ENCODE assay signal across 10 cellular contexts in the genomic region with DNA sequence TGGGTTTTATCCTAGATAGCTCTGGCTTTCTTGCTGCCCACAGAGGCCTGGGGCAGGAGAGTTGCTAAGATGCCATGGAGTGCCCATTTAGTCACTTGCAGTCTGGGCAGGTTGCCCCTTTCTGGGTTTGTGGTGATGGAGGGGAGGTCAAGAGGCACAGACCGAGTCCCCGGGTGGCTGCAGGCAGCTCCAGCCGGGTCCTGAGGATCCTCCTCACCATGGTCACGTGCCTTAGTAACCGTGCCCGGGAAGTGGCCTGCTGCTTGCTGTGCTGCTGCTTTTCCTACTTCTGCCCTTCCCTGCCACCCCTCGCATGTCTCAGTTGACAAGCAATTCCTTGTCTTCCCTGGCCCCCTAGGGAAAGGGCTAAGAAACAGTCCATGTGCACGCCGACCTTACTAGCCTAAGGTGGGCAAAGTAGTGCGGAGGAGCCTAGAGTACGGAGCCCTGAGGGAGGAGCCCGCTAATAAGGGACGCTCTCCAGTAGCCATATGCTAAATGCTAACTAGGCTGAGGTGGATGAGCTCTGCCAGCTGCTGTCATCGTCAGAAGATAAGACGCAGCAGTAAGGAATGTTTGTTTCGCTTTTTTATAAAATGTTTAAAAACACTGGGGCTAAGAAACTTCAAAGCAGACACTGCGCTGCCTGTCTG. TPM values are rescaled to one million over a fixed set of nuclear protein-coding genes. Genes with fewer than 3 reads are reported as not detected.
DNase-seq lines count a peak whose midpoint lies in the region; ATAC-seq and TF ChIP-seq lines count a peak whose summit lies in the region.
"Had no signal": no experiment of that assay in that cellular context is flagged by ENCODE, and none has a peak within 500 bp of the region (broad histone marks: within the 10 kb centered on the region; RNA-seq: fewer than 3 reads in every experiment).

No MANE protein-coding gene starts in this region.

- no peaks in the 10 kb centered on the region for H3K9me3 Mint-ChIP-seq in stimulated activated naive CD8-positive, alpha-beta T cell treated with anti-CD3 and anti-CD28 coated beads, Interleukin-15, Interleukin-2, amounts not matched to agents 100 ng/mL and 50 ng/mL, for 24 hours

- H3K36me3 ChIP-seq in mucosa of descending colon (ENCODE audit: low read depth): no peaks in the 10 kb centered on the region

- peak overlapping the region; percentile 47 for H3K4me3 Mint-ChIP-seq in stimulated activated naive CD8-positive, alpha-beta T cell treated with anti-CD3 and anti-CD28 coated beads, Interleukin-15, Interleukin-2, amounts not matched to agents 100 ng/mL and 50 ng/mL, for 24 hours

- H3K4me3 ChIP-seq in epithelial cell of proximal tubule (ENCODE audit: low read depth, low read length) (peak overlapping the region; percentile 37), mucosa of descending colon (no peak overlapping the region)

- intact Hi-C loops in mucosa of descending colon (cut with DNase I, micrococcal nuclease): loop anchor here (10.0 kb wide), 2 partner anchors 119 to 191 kb away; no protein-coding TSS in a partner anchor

- peaks cover 10% of the 10 kb centered on the region for H3K4me1 ChIP-seq in mucosa of descending colon (ENCODE audit: low read depth)

- no peaks in the 10 kb centered on the region for H3K9me3 ChIP-seq in mucosa of descending colon

- no peak overlapping the region for H3K27ac Mint-ChIP-seq in stimulated activated naive CD8-positive, alpha-beta T cell treated with anti-CD3 and anti-CD28 coated beads, Interleukin-15, Interleukin-2, amounts not matched to agents 100 ng/mL and 50 ng/mL, for 24 hours

- DNase-seq in stimulated activated naive CD8-positive, alpha-beta T cell treated with anti-CD3 and anti-CD28 coated beads, Interleukin-15, Interleukin-2, amounts not matched to agents 100 U/mL and 50 U/mL, for 24 hours: no peak
- DNase-seq in epithelial cell of proximal tubule (ENCODE audit: low read depth): no peak
- peak; percentile 37 to 61 (median 49) for DNase-seq in mucosa of descending colon
- no peak for DNase-seq in AG08396 (ENCODE audit: low spot score)
- DNase-seq in glomerular visceral epithelial cell (ENCODE audit: extremely low spot score): no peak
- no peak for DNase-seq in activated T-cell treated with anti-CD3 and anti-CD28 coated beads, Interleukin-2, amount 50 U/mL, for 48 hours
- DNase-seq: stimulated activated CD4-positive, alpha-beta T cell treated with anti-CD3 and anti-CD28 coated beads, Interleukin-15, amount 100 ng/mL, for 24 hours had no signal

- TF ChIP-seq CTCF in epithelial cell of proximal tubule (conservative IDR thresholded peaks at IDR 0.05; ENCODE audit: low read depth, low read length): no peak
- TF ChIP-seq CTCF in mucosa of descending colon (IDR thresholded peaks at IDR 0.05): no peak

- no peak for ATAC-seq in stimulated activated naive CD8-positive, alpha-beta T cell treated with anti-CD3 and anti-CD28 coated beads, Interleukin-15, Interleukin-2, amounts not matched to agents 100 U/mL and 50 U/mL, for 24 hours
- ATAC-seq in mucosa of descending colon (peak; percentile 33), GM18858 (IDR thresholded peaks at IDR 0.05; ENCODE audit: unreplicated experiment) (no peak)
- ATAC-seq: Panc1 had no signal

- no peaks in the 10 kb centered on the region for H3K36me3 Mint-ChIP-seq in stimulated activated naive CD8-positive, alpha-beta T cell treated with anti-CD3 and anti-CD28 coated beads, Interleukin-15, Interleukin-2, amounts not matched to agents 100 ng/mL and 50 ng/mL, for 24 hours (ENCODE audit: low read depth)

- H3K27me3 Mint-ChIP-seq in stimulated activated naive CD8-positive, alpha-beta T cell treated with anti-CD3 and anti-CD28 coated beads, Interleukin-15, Interleukin-2, amounts not matched to agents 100 ng/mL and 50 ng/mL, for 24 hours: peaks cover 8% of the 10 kb centered on the region

- H3K4me1 Mint-ChIP-seq in stimulated activated naive CD8-positive, alpha-beta T cell treated with anti-CD3 and anti-CD28 coated beads, Interleukin-15, Interleukin-2, amounts not matched to agents 100 ng/mL and 50 ng/mL, for 24 hours (ENCODE audit: low read depth): peaks cover 18% of the 10 kb centered on the region

RNA-seq across cellular contexts. Expression of a gene that starts 34.9 kb away (rescaled TPM):
- not detected in 2 replicates for total RNA-seq in epithelial cell of proximal tubule
- 1,000 to 10,000 TPM in 2 of 3 donors, 100 to 1,000 TPM in 1; 438 to 1,288 (median 1,205) TPM for total RNA-seq in mucosa of descending colon

RNA-seq across cellular contexts. Expression of a gene that starts 43.3 kb away (rescaled TPM):
- total RNA-seq in epithelial cell of proximal tubule (not detected in 2 replicates), mucosa of descending colon (1,000 to 10,000 TPM; 1,343 to 2,522 (median 1,448) TPM)

Comparison
In these comparisons a context has a peak if more than half of its experiments do, and no peak if none do; other contexts are left out.
1. DNase-seq: peak in mucosa of descending colon (3 of 3); none in stimulated activated naive CD8-positive, alpha-beta T cell treated with anti-CD3 and anti-CD28 coated beads, Interleukin-15, Interleukin-2, amounts not matched to agents 100 U/mL and 50 U/mL, for 24 hours (single experiment), epithelial cell of proximal tubule (single experiment), AG08396 (single experiment), glomerular visceral epithelial cell (single experiment) and activated T-cell treated with anti-CD3 and anti-CD28 coated beads, Interleukin-2, amount 50 U/mL, for 48 hours (0 of 2).
2. RNA of a gene that starts 34.9 kb away (total RNA-seq): 438 to 1,288 TPM in mucosa of descending colon; not detected in epithelial cell of proximal tubule; every median in the first group is over 100 times any median in the second.
3. RNA of a gene that starts 43.3 kb away (total RNA-seq): 1,343 to 2,522 TPM in mucosa of descending colon; not detected in epithelial cell of proximal tubule; every median in the first group is over 1,000 times any median in the second.